Comparison of ENCODE assay signal across 6 cellular contexts in genomic region chr13:90400372-90400771, GRCh38.
"Had no signal": no experiment of that assay in that cellular context is flagged by ENCODE, and none has a peak within 500 bp of the region (broad histone marks: within the 10 kb centered on the region; RNA-seq: fewer than 3 reads in every experiment).

No MANE protein-coding gene starts in this region.

- H3K4me3 ChIP-seq: GM23338 had no signal

- DNase-seq: H9, HCEC 1CT, IMR-90 had no signal

- FAIRE-seq: H1, HTR-8/SVneo had no signal

- ATAC-seq: GM23338 had no signal

- H3K4me2 ChIP-seq: GM23338 had no signal
